Comparison of ENCODE assay signal across 11 cellular contexts in genomic region chr5:86766103-86766502, GRCh38.
A peak's percentile ranks its signal among the peaks of the same experiment; 100 is the strongest.
DNase-seq lines count a peak whose midpoint lies in the region; ATAC-seq lines count a peak whose summit lies in the region.
"Had no signal": no experiment of that assay in that cellular context is flagged by ENCODE, and none has a peak within 500 bp of the region (broad histone marks: within the 10 kb centered on the region; RNA-seq: fewer than 3 reads in every experiment).

No MANE protein-coding gene starts in this region.

- no peaks in the 10 kb centered on the region for H3K4me1 ChIP-seq in HAP-1
- H3K4me1 ChIP-seq: BE2C had no signal

- peak; percentile 66 for DNase-seq in DMS 273 (lab: John Stamatoyannopoulos, UW; ENCODE audit: unreplicated experiment)
- DNase-seq in NCI-H524 treated with DMSO at 0.1 percent for 48 hours (lab: John Stamatoyannopoulos, UW): peak; percentile 2
- peak; percentile 1 for DNase-seq in globus pallidus (ENCODE audit: low spot score)
- DNase-seq in superior temporal gyrus (ENCODE audit: extremely low spot score): peak; percentile 74
- no peak for DNase-seq in HAP-1 (ENCODE audit: low spot score in 2 of 2)
- DNase-seq in activated CD8-positive, alpha-beta memory T cell treated with anti-CD3 and anti-CD28 coated beads, Interleukin-2, amount 50 U/mL, for 4 hours: no peak
- DNase-seq: BE2C; CD4-positive, alpha-beta memory T cell; GOT3; H9 had no signal

- H3K4me3 ChIP-seq in HAP-1: no peak overlapping the region

- H3K9me3 ChIP-seq in HAP-1: no peaks in the 10 kb centered on the region
- H3K9me3 ChIP-seq: BE2C had no signal

- no peak for ATAC-seq in GM18858 (IDR thresholded peaks at IDR 0.05; ENCODE audit: unreplicated experiment)

- in situ Hi-C loops in HAP-1 (cut with MboI; ENCODE audit: low sequenced_read_pairs): no loop called here

- no peaks in the 10 kb centered on the region for H3K27me3 ChIP-seq in HAP-1 (ENCODE audit: low read depth)
- H3K27me3 ChIP-seq: BE2C had no signal

- H3K36me3 ChIP-seq in HAP-1 (replicated peaks): no peaks in the 10 kb centered on the region
- H3K36me3 ChIP-seq: BE2C had no signal

Comparison
In these comparisons a context has a peak if more than half of its experiments do, and no peak if none do; other contexts are left out.
1. DNase-seq: peak in DMS 273 (single experiment), NCI-H524 treated with DMSO at 0.1 percent for 48 hours (single experiment), globus pallidus (single experiment) and superior temporal gyrus (single experiment); none in HAP-1 (0 of 2) and activated CD8-positive, alpha-beta memory T cell treated with anti-CD3 and anti-CD28 coated beads, Interleukin-2, amount 50 U/mL, for 4 hours (single experiment).